In the genomic region with DNA sequence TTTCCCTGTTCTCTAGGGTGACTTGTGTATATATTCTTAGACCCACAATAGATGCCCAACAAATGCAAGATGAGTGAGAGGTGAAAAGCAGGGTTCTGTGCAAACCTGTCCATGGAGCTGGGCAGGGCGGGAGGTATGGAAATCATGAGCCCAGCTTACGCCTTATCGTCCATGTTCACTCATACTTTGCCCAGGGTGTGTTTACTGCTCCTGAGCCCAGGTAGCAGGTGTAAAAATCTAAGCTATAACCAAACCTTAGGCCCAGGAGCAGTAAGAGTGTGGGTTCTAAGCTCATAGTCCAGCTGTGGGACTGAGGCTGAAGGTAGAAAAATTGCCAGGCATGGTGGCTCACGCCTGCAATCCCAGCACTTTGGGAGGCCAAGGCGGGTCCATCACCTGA, we compare ENCODE assay signal across 28 cellular contexts. TPM values are rescaled to one million over a fixed set of nuclear protein-coding genes. Genes with fewer than 3 reads are reported as not detected.
"Had no signal": no experiment of that assay in that cellular context is flagged by ENCODE, and none has a peak within 500 bp of the region (broad histone marks: within the 10 kb centered on the region; RNA-seq: fewer than 3 reads in every experiment).

No MANE protein-coding gene starts in this region.

- H3K36me3 ChIP-seq: neural progenitor cell, ovary, right lobe of liver, sigmoid colon, spleen, suprapubic skin, tibial artery, transverse colon, upper lobe of right lung, uterus had no signal

- ATAC-seq: natural killer cell; psoas muscle; right cardiac atrium; right lobe of liver; stimulated activated memory B cell treated with anti-CD40 and anti-IgM and Interleukin-4, amounts not matched to agents 10 μg/mL and 1 μg/mL and 100 μg/mL, for 72 hours; stimulated activated naive CD8-positive, alpha-beta T cell treated with anti-CD3 and anti-CD28 coated beads, Interleukin-15, amount 100 ng/mL, for 72 hours; stimulated activated naive CD8-positive, alpha-beta T cell treated with anti-CD3 and anti-CD28 coated beads, Interleukin-15, Interleukin-2, amounts not matched to agents 100 U/mL and 50 U/mL, for 24 hours; upper lobe of right lung had no signal

- H3K27ac ChIP-seq: neural progenitor cell, ovary, parathyroid adenoma, psoas muscle, right lobe of liver, sigmoid colon, spleen, suprapubic skin, testis, tibial artery, upper lobe of right lung, uterus had no signal

- H3K4me1 ChIP-seq: neural progenitor cell, parathyroid adenoma, psoas muscle, right lobe of liver, sigmoid colon, spleen, suprapubic skin, testis, tibial artery, transverse colon, upper lobe of right lung, uterus had no signal

- DNase-seq: natural killer cell; occipital lobe; ovary; posterior cingulate gyrus; psoas muscle; right cardiac atrium; right lobe of liver; sigmoid colon; spleen; stimulated activated CD4-positive, alpha-beta T cell treated with anti-CD3 and anti-CD28 coated beads, Interleukin-12 subunit alpha, Interleukin-12 subunit beta, amount 100 ng/mL, for 4 hours; stimulated activated CD4-positive, alpha-beta T cell treated with anti-CD3 and anti-CD28 coated beads, Interleukin-1b, Interleukin-23, amount 100 ng/mL, for 48 hours; stimulated activated CD4-positive, alpha-beta T cell treated with anti-CD3 and anti-CD28 coated beads, Interleukin-4, amount 100 ng/mL, for 1 hour; stimulated activated CD4-positive, alpha-beta T cell treated with anti-CD3 and anti-CD28 coated beads, Interleukin-4, amount 100 ng/mL, for 4 hours; stimulated activated CD8-positive, alpha-beta memory T cell treated with anti-CD3 and anti-CD28 coated beads, Interleukin-4, amount 100 ng/mL, for 48 hours; stimulated activated naive CD4-positive, alpha-beta T cell; stimulated activated naive CD8-positive, alpha-beta T cell treated with anti-CD3 and anti-CD28 coated beads, Interleukin-15, amount 100 ng/mL, for 72 hours; stimulated activated naive CD8-positive, alpha-beta T cell treated with anti-CD3 and anti-CD28 coated beads, Interleukin-15, Interleukin-2, amounts not matched to agents 100 U/mL and 50 U/mL, for 24 hours; substantia nigra; testis; tibial artery; transverse colon; upper lobe of right lung; uterus had no signal

- H3K4me3 ChIP-seq: neural progenitor cell, ovary, psoas muscle, right lobe of liver, sigmoid colon, smooth muscle cell, spleen, suprapubic skin, testis, tibial artery, transverse colon, upper lobe of right lung, uterus had no signal

- H3K9me3 ChIP-seq: ovary, right lobe of liver, suprapubic skin, testis, upper lobe of right lung, uterus had no signal

- H3K27me3 ChIP-seq: neural progenitor cell, ovary, right lobe of liver, sigmoid colon, testis, tibial artery, transverse colon, upper lobe of right lung, uterus had no signal

- H3K9ac ChIP-seq: neural progenitor cell, parathyroid adenoma had no signal

RNA-seq across cellular contexts. Expression of a gene that starts 48.1 kb away (rescaled TPM):
- total RNA-seq: smooth muscle cell, suprapubic skin had no signal
